In genomic region chr10:71099731-71100361, GRCh38 we compare ENCODE assay signal across 33 cellular contexts.
"Had no signal": no experiment of that assay in that cellular context is flagged by ENCODE, and none has a peak within 500 bp of the region (broad histone marks: within the 10 kb centered on the region; RNA-seq: fewer than 3 reads in every experiment).

No MANE protein-coding gene starts in this region.

- H3K27ac ChIP-seq: body of pancreas, Peyer's patch had no signal

- H3K9me3 ChIP-seq: body of pancreas, Peyer's patch had no signal

- DNase-seq: activated CD4-positive, alpha-beta T cell treated with anti-CD3 and anti-CD28 coated beads, Interleukin-2, amount 10 ng/mL, durations not matched to agents 7 days and 5 days; activated CD4-positive, alpha-beta T cell treated with anti-CD3 and anti-CD28 coated beads, Interleukin-2, amount 50 U/mL, for 48 hours; activated CD8-positive, alpha-beta T cell treated with anti-CD3 and anti-CD28 coated beads, Interleukin-2, amount 10 ng/mL, durations not matched to agents 7 days and 5 days; activated gamma-delta T cell; activated naive CD4-positive, alpha-beta T cell treated with Interleukin-2 at 50 U/mL for 16 hours; activated naive CD8-positive, alpha-beta T cell treated with anti-CD3 and anti-CD28 coated beads, Interleukin-2, amount 10 ng/mL, durations not matched to agents 7 days and 5 days; activated T-cell treated with anti-CD3 and anti-CD28 coated beads, Interleukin-2, amount 50 U/mL, for 24 hours; body of pancreas; central memory CD4-positive, alpha-beta T cell; Karpas-422; KBM-7; NCI-H1048; NCI-H1105 treated with DMSO at 0.1 percent for 48 hours; NCI-H1436; NCI-H1694 treated with DMSO at 0.1 percent for 48 hours; NCI-H2029; NCI-H2107; NCI-H2171; NCI-H510A; NCI-H526; NCI-H748 treated with DMSO at 0.1 percent for 48 hours; NK-92 treated with Interleukin-12 subunit alpha and Interleukin-12 subunit beta, amount 100 ng/mL, for 24 hours; PC-3; Peyer's patch; Right ventricle myocardium superior; RPMI8226 had no signal

- H3K36me3 Mint-ChIP-seq: activated naive CD4-positive, alpha-beta T cell treated with anti-CD3 and anti-CD28 coated beads, Interleukin-2, amount 50 U/mL, for 24 hours; activated naive CD8-positive, alpha-beta T cell treated with anti-CD3 and anti-CD28 coated beads, Interleukin-2, amount 10 ng/mL, durations not matched to agents 7 days and 5 days; IgD-negative memory B cell had no signal

- FAIRE-seq: astrocyte, TTC549 had no signal

- H3K27me3 ChIP-seq: body of pancreas, Peyer's patch had no signal

- H3K4me1 Mint-ChIP-seq: activated CD4-positive, alpha-beta T cell treated with anti-CD3 and anti-CD28 coated beads, Interleukin-2, amount 10 ng/mL, durations not matched to agents 7 days and 5 days; activated naive CD4-positive, alpha-beta T cell treated with anti-CD3 and anti-CD28 coated beads, Interleukin-2, amount 50 U/mL, for 24 hours; activated naive CD8-positive, alpha-beta T cell treated with anti-CD3 and anti-CD28 coated beads, Interleukin-2, amount 10 ng/mL, durations not matched to agents 7 days and 5 days; IgD-negative memory B cell had no signal

- H3K4me1 ChIP-seq: body of pancreas, Peyer's patch had no signal

- H3K36me3 ChIP-seq: Peyer's patch had no signal

- H3K4me3 ChIP-seq: body of pancreas, Peyer's patch had no signal

- H3K4me3 Mint-ChIP-seq: activated CD4-positive, alpha-beta T cell treated with anti-CD3 and anti-CD28 coated beads, Interleukin-2, amount 10 ng/mL, durations not matched to agents 7 days and 5 days; activated CD8-positive, alpha-beta T cell treated with anti-CD3 and anti-CD28 coated beads, Interleukin-2, amount 10 ng/mL, durations not matched to agents 7 days and 5 days; activated naive CD4-positive, alpha-beta T cell treated with anti-CD3 and anti-CD28 coated beads, Interleukin-2, amount 50 U/mL, for 24 hours; activated naive CD8-positive, alpha-beta T cell treated with anti-CD3 and anti-CD28 coated beads, Interleukin-2, amount 10 ng/mL, durations not matched to agents 7 days and 5 days; activated T-cell treated with anti-CD3 and anti-CD28 coated beads, Interleukin-2, amount 50 U/mL, for 24 hours; IgD-negative memory B cell; T-helper 1 cell treated with Interleukin-12 subunit alpha and Interleukin-12 subunit beta and Interleukin-4 antibody, amounts not matched to agents 30 μg/mL and 1 μg/mL, for 36 hours; T-helper 2 cell treated with Interferon-gamma antibody and Interleukin-4, amounts not matched to agents 5 μg/mL and 100 μg/mL, for 36 hours had no signal

- H3K27ac Mint-ChIP-seq: activated CD4-positive, alpha-beta T cell treated with anti-CD3 and anti-CD28 coated beads, Interleukin-2, amount 10 ng/mL, durations not matched to agents 7 days and 5 days; activated CD8-positive, alpha-beta T cell treated with anti-CD3 and anti-CD28 coated beads, Interleukin-2, amount 10 ng/mL, durations not matched to agents 7 days and 5 days; activated naive CD4-positive, alpha-beta T cell treated with anti-CD3 and anti-CD28 coated beads, Interleukin-2, amount 50 U/mL, for 24 hours; activated naive CD8-positive, alpha-beta T cell treated with anti-CD3 and anti-CD28 coated beads, Interleukin-2, amount 10 ng/mL, durations not matched to agents 7 days and 5 days; activated T-cell treated with anti-CD3 and anti-CD28 coated beads, Interleukin-2, amount 50 U/mL, for 24 hours; activated T-helper 2 cell treated with anti-CD3 and anti-CD28 coated beads, Interferon-gamma antibody, Interleukin-2, Interleukin-4, amounts not matched to agents 10 μg/mL and 5 μg/mL and 100 μg/mL, durations not matched to agents 14 hours and 24 hours and 36 hours; IgD-negative memory B cell; T-helper 1 cell treated with Interleukin-12 subunit alpha and Interleukin-12 subunit beta and Interleukin-4 antibody, amounts not matched to agents 30 μg/mL and 1 μg/mL, for 36 hours; T-helper 2 cell treated with Interferon-gamma antibody and Interleukin-4, amounts not matched to agents 5 μg/mL and 100 μg/mL, for 36 hours had no signal

- ATAC-seq: activated CD8-positive, alpha-beta T cell treated with anti-CD3 and anti-CD28 coated beads, Interleukin-2, amount 10 ng/mL, durations not matched to agents 7 days and 5 days; body of pancreas; PC-3 had no signal

- H3K9me3 Mint-ChIP-seq: activated CD4-positive, alpha-beta T cell treated with anti-CD3 and anti-CD28 coated beads, Interleukin-2, amount 10 ng/mL, durations not matched to agents 7 days and 5 days; activated naive CD4-positive, alpha-beta T cell treated with anti-CD3 and anti-CD28 coated beads, Interleukin-2, amount 50 U/mL, for 24 hours; activated naive CD8-positive, alpha-beta T cell treated with anti-CD3 and anti-CD28 coated beads, Interleukin-2, amount 10 ng/mL, durations not matched to agents 7 days and 5 days; activated T-cell treated with anti-CD3 and anti-CD28 coated beads, Interleukin-2, amount 50 U/mL, for 24 hours; T-helper 1 cell treated with Interleukin-12 subunit alpha and Interleukin-12 subunit beta and Interleukin-4 antibody, amounts not matched to agents 30 μg/mL and 1 μg/mL, for 36 hours; T-helper 2 cell treated with Interferon-gamma antibody and Interleukin-4, amounts not matched to agents 5 μg/mL and 100 μg/mL, for 36 hours had no signal
